ENCODE assay signal across 8 cellular contexts in genomic region chr2:54455584-54456525, GRCh38. TPM values are rescaled to one million over a fixed set of nuclear protein-coding genes. Genes with fewer than 3 reads are reported as not detected.
DNase-seq lines count a peak whose midpoint lies in the region; ATAC-seq and TF ChIP-seq lines count a peak whose summit lies in the region.

TSS of gene SPTBN1 (plus strand) at chr2:54456327. CDS start at chr2:54526419, 70,092 bp downstream.

- no peaks in the 10 kb centered on the region for H3K4me1 ChIP-seq in fibroblast of lung (ENCODE audit: control insufficient read depth, extremely low read depth, insufficient read depth, low read length)
- peaks cover 9% of the 10 kb centered on the region for H3K4me1 ChIP-seq in mucosa of stomach (ENCODE audit: control insufficient read depth, insufficient read depth, low read length)

- H3K27ac ChIP-seq in fibroblast of lung (ENCODE audit: insufficient read depth, low read length): peak within 1 kb of the TSS; percentile 70

- peak within 1 kb of the TSS; percentile 80 for H3K4me3 Mint-ChIP-seq in activated T-cell treated with anti-CD3 and anti-CD28 coated beads, Interleukin-2, amount 50 U/mL, for 24 hours
- H3K4me3 Mint-ChIP-seq in type B pancreatic cell: peak within 1 kb of the TSS; percentile 98

- DNase-seq in ELR (ENCODE audit: low read depth) (peak; percentile 88), NCI-H460 (ENCODE audit: extremely low read depth, low read depth) (peak; percentile 82), fibroblast of lung (ENCODE audit: low read depth in 2 of 2) (peak; percentile 93 to 94), type B pancreatic cell (ENCODE audit: extremely low spot score, unreplicated experiment) (peak; percentile 88), NOMO-1 treated with dmso at 0.1 percent for 144 hours (lab: John Stamatoyannopoulos, UW; ENCODE audit: unreplicated experiment) (no peak)
- peak; percentile 55 for DNase-seq in activated T-cell treated with anti-CD3 and anti-CD28 coated beads, Interleukin-2, amount 50 U/mL, for 24 hours

- H3K27me3 ChIP-seq in fibroblast of lung (ENCODE audit: control insufficient read depth, insufficient read depth, low read length) (no peaks in the 10 kb centered on the region), mucosa of stomach (ENCODE audit: control insufficient read depth, insufficient read depth, low read length) (peaks cover 36% of the 10 kb centered on the region)

- peak; percentile 50 for ATAC-seq in HG02759 (IDR thresholded peaks at IDR 0.05; ENCODE audit: unreplicated experiment)

- H2AFZ ChIP-seq in fibroblast of lung (ENCODE audit: low read length): peak within 1 kb of the TSS; percentile 79

- H3K9me3 ChIP-seq in fibroblast of lung (ENCODE audit: control insufficient read depth, insufficient read depth, low read depth, low read length) (no peaks in the 10 kb centered on the region), mucosa of stomach (ENCODE audit: control insufficient read depth, low read length) (no peaks in the 10 kb centered on the region)

- no peaks in the 10 kb centered on the region for H3K9me3 Mint-ChIP-seq in activated T-cell treated with anti-CD3 and anti-CD28 coated beads, Interleukin-2, amount 50 U/mL, for 24 hours
- no peaks in the 10 kb centered on the region for H3K9me3 Mint-ChIP-seq in type B pancreatic cell

- H3K36me3 Mint-ChIP-seq in activated T-cell treated with anti-CD3 and anti-CD28 coated beads, Interleukin-2, amount 50 U/mL, for 24 hours (ENCODE audit: low read depth): no peaks in the 10 kb centered on the region
- H3K36me3 Mint-ChIP-seq in type B pancreatic cell: peaks cover 4% of the 10 kb centered on the region

- H3K4me3 ChIP-seq in fibroblast of lung (replicated peaks in 1 of 4; ENCODE audit: control extremely low read depth in 1 of 4, insufficient read depth in 1 of 4, low read depth in 3 of 4, low read length in 4 of 4): peak within 1 kb of the TSS; percentile 80 to 89 (median 84)
- H3K4me3 ChIP-seq in mucosa of stomach (ENCODE audit: low read length): peak within 1 kb of the TSS; percentile 47

- no peak within 1 kb of the TSS for H3K27ac Mint-ChIP-seq in activated T-cell treated with anti-CD3 and anti-CD28 coated beads, Interleukin-2, amount 50 U/mL, for 24 hours
- H3K27ac Mint-ChIP-seq in type B pancreatic cell: peak within 1 kb of the TSS; percentile 88

- peaks cover 60% of the 10 kb centered on the region for H3K27me3 Mint-ChIP-seq in activated T-cell treated with anti-CD3 and anti-CD28 coated beads, Interleukin-2, amount 50 U/mL, for 24 hours
- H3K27me3 Mint-ChIP-seq in type B pancreatic cell: peaks cover 33% of the 10 kb centered on the region

- peaks cover 38% of the 10 kb centered on the region for H3K79me2 ChIP-seq in fibroblast of lung (ENCODE audit: control insufficient read depth, insufficient read depth, low read length)

- H3K4me1 Mint-ChIP-seq in activated T-cell treated with anti-CD3 and anti-CD28 coated beads, Interleukin-2, amount 50 U/mL, for 24 hours (ENCODE audit: low read depth): peaks cover 20% of the 10 kb centered on the region
- H3K4me1 Mint-ChIP-seq in type B pancreatic cell (ENCODE audit: unreplicated experiment): peaks cover 16% of the 10 kb centered on the region

- H4K20me1 ChIP-seq in fibroblast of lung (ENCODE audit: control insufficient read depth, extremely low read depth, insufficient read depth, low read length): peaks cover 3% of the 10 kb centered on the region

- peak within 1 kb of the TSS; percentile 92 for H3K4me2 ChIP-seq in fibroblast of lung (ENCODE audit: extremely low read depth, insufficient read depth, low read length)

- H3K9ac ChIP-seq in fibroblast of lung (ENCODE audit: insufficient read depth, low read length) (peak within 1 kb of the TSS; percentile 65), mucosa of stomach (ENCODE audit: low read length) (no peak within 1 kb of the TSS)

- H3K36me3 ChIP-seq in fibroblast of lung (ENCODE audit: control insufficient read depth, insufficient read depth, low read length) (no peaks in the 10 kb centered on the region), mucosa of stomach (ENCODE audit: control insufficient read depth, insufficient read depth, low read length) (no peaks in the 10 kb centered on the region)

- TF ChIP-seq CTCF in fibroblast of lung (conservative IDR thresholded peaks at IDR 0.05 in 1 of 2, IDR thresholded peaks at IDR 0.05 in 1 of 2; ENCODE audit: low read depth in 1 of 2, low read length in 2 of 2): no peak
- TF ChIP-seq CTCF in type B pancreatic cell (conservative IDR thresholded peaks at IDR 0.05): no peak

RNA-seq across cellular contexts. Expression of gene SPTBN1, which starts in this region (rescaled TPM):
- total RNA-seq in NCI-H460 (2014; rRNA removed; shearing (Covaris generic)): 228 and 266 TPM in 2 replicates
- polyA plus RNA-seq in NCI-H460 (2014; cell fraction: nucleus; rRNA removed): 283 and 378 TPM in 2 replicates
- total RNA-seq in fibroblast of lung (229 and 325 TPM in 2 replicates), type B pancreatic cell (ENCODE audit: low replicate concordance) (193 and 214 TPM in 2 replicates)
- polyA plus RNA-seq in fibroblast of lung: 112 and 123 TPM in 2 replicates
- polyA plus RNA-seq in fibroblast of lung (2012): 139 and 178 TPM in 2 replicates
- 262 and 389 TPM in 2 replicates for polyA minus RNA-seq in fibroblast of lung (ENCODE audit: low replicate concordance)
